Comparison of ENCODE assay signal across 10 cellular contexts in genomic region chr15:70141376-70142071, GRCh38. TPM values are rescaled to one million over a fixed set of nuclear protein-coding genes. Genes with fewer than 3 reads are reported as not detected.
A peak's percentile ranks its signal among the peaks of the same experiment; 100 is the strongest.
DNase-seq lines count a peak whose midpoint lies in the region; ATAC-seq, FAIRE-seq and TF ChIP-seq lines count a peak whose summit lies in the region.
"Had no signal": no experiment of that assay in that cellular context is flagged by ENCODE, and none has a peak within 500 bp of the region (broad histone marks: within the 10 kb centered on the region; RNA-seq: fewer than 3 reads in every experiment).

No MANE protein-coding gene starts in this region.

- H3K9me3 ChIP-seq in HepG2 (ENCODE audit: low read length) (no peaks in the 10 kb centered on the region), thyroid gland (no peaks in the 10 kb centered on the region)
- H3K9me3 ChIP-seq: tibial artery had no signal

- TF ChIP-seq CTCF in activated CD8-positive, alpha-beta T cell treated with anti-CD3 and anti-CD28 coated beads for 36 hours (IDR thresholded peaks at IDR 0.05): no peak
- TF ChIP-seq CTCF in HepG2 (CRISPR knock-in tag; IDR thresholded peaks at IDR 0.05): no peak
- no peak for TF ChIP-seq CTCF in thyroid gland (IDR thresholded peaks at IDR 0.05)

- TF ChIP-seq EP300 in HepG2 (IDR thresholded peaks at IDR 0.05; ENCODE audit: low read depth in 2 of 2, low read length in 2 of 2) (no peak), HepG2 (CRISPR knock-in tag; IDR thresholded peaks at IDR 0.05; ENCODE audit: borderline replicate concordance) (no peak)

- no peaks in the 10 kb centered on the region for H3K36me3 Mint-ChIP-seq in activated naive CD4-positive, alpha-beta T cell treated with anti-CD3 and anti-CD28 coated beads for 36 hours (ENCODE audit: low read depth)
- no peaks in the 10 kb centered on the region for H3K36me3 Mint-ChIP-seq in activated naive CD4-positive, alpha-beta T cell treated with anti-CD3 and anti-CD28 coated beads, Interleukin-2, amount 10 ng/mL, durations not matched to agents 7 days and 5 days
- H3K36me3 Mint-ChIP-seq in activated CD8-positive, alpha-beta T cell treated with anti-CD3 and anti-CD28 coated beads for 36 hours (ENCODE audit: low read depth): no peaks in the 10 kb centered on the region

- H3K27me3 ChIP-seq in HepG2 (ENCODE audit: control insufficient read depth in 1 of 2, insufficient read depth in 2 of 2, low read length in 2 of 2) (peaks cover 10 to 88% of the 10 kb centered on the region in 2 experiments), thyroid gland (no peaks in the 10 kb centered on the region)
- H3K27me3 ChIP-seq: tibial artery had no signal

- POLR2A ChIA-PET in activated CD8-positive, alpha-beta T cell treated with anti-CD3 and anti-CD28 coated beads for 36 hours (lab: Charles Lee): interaction anchor here (0.6 to 1.9 kb wide), 7 partner anchors 13 to 390 kb away, joined by 3 to 16 read pairs (median 3); no protein-coding TSS in a partner anchor
- POLR2A ChIA-PET in HepG2 (lab: Yijun Ruan, JAX): interaction anchor here (1.0 to 4.5 kb wide), 4 partner anchors 14 to 547 kb away, joined by 3 to 64 read pairs (median 5); partner anchors contain the start of gene TLE3

- peak overlapping the region; percentile 48 for H3K4me2 ChIP-seq in HepG2 (ENCODE audit: low read depth, low read length)

- H3K27ac Mint-ChIP-seq in activated naive CD4-positive, alpha-beta T cell treated with anti-CD3 and anti-CD28 coated beads for 36 hours: peak overlapping the region; percentile 61
- no peak overlapping the region for H3K27ac Mint-ChIP-seq in activated naive CD4-positive, alpha-beta T cell treated with anti-CD3 and anti-CD28 coated beads, Interleukin-2, amount 10 ng/mL, durations not matched to agents 7 days and 5 days
- peak overlapping the region; percentile 35 for H3K27ac Mint-ChIP-seq in activated CD8-positive, alpha-beta T cell treated with anti-CD3 and anti-CD28 coated beads for 36 hours

- FAIRE-seq in HepG2 (lab: Jason Lieb, UNC): no peak

- H3K79me2 ChIP-seq in HepG2 (ENCODE audit: insufficient read depth, low read length): no peaks in the 10 kb centered on the region

- intact Hi-C loops in activated naive CD4-positive, alpha-beta T cell treated with anti-CD3 and anti-CD28 coated beads for 36 hours (cut with micrococcal nuclease): loop anchor here (1.0 to 5.0 kb wide), 5 partner anchors 42 to 564 kb away; no protein-coding TSS in a partner anchor
- intact Hi-C loops in activated CD8-positive, alpha-beta T cell treated with anti-CD3 and anti-CD28 coated beads for 36 hours (cut with micrococcal nuclease): no loop called here
- intact Hi-C loops in HepG2 (cut with micrococcal nuclease; ENCODE audit: unreplicated experiment): loop anchor here (2.0 kb wide), 1 partner anchor 41 kb away; no protein-coding TSS in a partner anchor
- intact Hi-C loops in thyroid gland (cut with DNase I): no loop called here

- no TSS peak for BruUV-seq in HepG2 (replicated peaks; lab: Mats Ljungman, UMichigan)

- no peak for TF ChIP-seq RAD21 in HepG2 (CRISPR knock-in tag; IDR thresholded peaks at IDR 0.05)

- H3K9ac ChIP-seq in HepG2 (ENCODE audit: insufficient read depth, low read depth, low read length): no peak overlapping the region

- ATAC-seq in activated CD8-positive, alpha-beta T cell treated with anti-CD3 and anti-CD28 coated beads for 36 hours: peak; percentile 12
- ATAC-seq in HepG2 (no peak), GM18870 (IDR thresholded peaks at IDR 0.05; ENCODE audit: unreplicated experiment) (no peak)

- H3K27me3 Mint-ChIP-seq in activated naive CD4-positive, alpha-beta T cell treated with anti-CD3 and anti-CD28 coated beads for 36 hours (ENCODE audit: low read depth): peaks cover 3% of the 10 kb centered on the region
- peaks cover 49% of the 10 kb centered on the region for H3K27me3 Mint-ChIP-seq in activated naive CD4-positive, alpha-beta T cell treated with anti-CD3 and anti-CD28 coated beads, Interleukin-2, amount 10 ng/mL, durations not matched to agents 7 days and 5 days
- peaks cover 13% of the 10 kb centered on the region for H3K27me3 Mint-ChIP-seq in activated CD8-positive, alpha-beta T cell treated with anti-CD3 and anti-CD28 coated beads for 36 hours

- no peak overlapping the region for H2AFZ ChIP-seq in HepG2 (ENCODE audit: low read length)

- H3K4me1 Mint-ChIP-seq in activated naive CD4-positive, alpha-beta T cell treated with anti-CD3 and anti-CD28 coated beads for 36 hours (ENCODE audit: low read depth): peaks cover 34% of the 10 kb centered on the region
- peaks cover 19% of the 10 kb centered on the region for H3K4me1 Mint-ChIP-seq in activated naive CD4-positive, alpha-beta T cell treated with anti-CD3 and anti-CD28 coated beads, Interleukin-2, amount 10 ng/mL, durations not matched to agents 7 days and 5 days
- peaks cover 33% of the 10 kb centered on the region for H3K4me1 Mint-ChIP-seq in activated CD8-positive, alpha-beta T cell treated with anti-CD3 and anti-CD28 coated beads for 36 hours (ENCODE audit: low read depth)

- H3K4me3 ChIP-seq in HepG2 (replicated peaks in 1 of 3; ENCODE audit: insufficient read depth in 1 of 3, low read depth in 2 of 3, low read length in 3 of 3) (peak overlapping the region in 2 of 3 experiments; percentile 0 to 14; a peak in 2 of 6 replicates), thyroid gland (replicated peaks in 1 of 3) (peak overlapping the region in 1 of 3 donors; percentile 2)
- H3K4me3 ChIP-seq: dorsolateral prefrontal cortex had no signal

- DNase-seq in activated naive CD4-positive, alpha-beta T cell treated with anti-CD3 and anti-CD28 coated beads for 36 hours: peak; percentile 16
- no peak for DNase-seq in activated naive CD4-positive, alpha-beta T cell treated with anti-CD3 and anti-CD28 coated beads, Interleukin-2, amount 10 ng/mL, durations not matched to agents 7 days and 5 days
- peak; percentile 14 for DNase-seq in activated CD8-positive, alpha-beta T cell treated with anti-CD3 and anti-CD28 coated beads for 36 hours
- DNase-seq in HepG2 (ENCODE audit: low spot score) (no peak), thyroid gland (peak in 1 of 2 donors; percentile 31), ureter (ENCODE audit: low spot score) (no peak), NOMO-1 treated with dmso at 0.1 percent for 144 hours (lab: John Stamatoyannopoulos, UW; ENCODE audit: unreplicated experiment) (no peak)
- DNase-seq: dorsolateral prefrontal cortex, tibial artery had no signal

- in situ Hi-C loops in HepG2 (cut with HindIII; ENCODE audit: extremely low pct_ligation_motif_present, low pct_unique_long_range_greater_than_20kb): loop anchor here (25.0 kb wide), 1 partner anchor 554 kb away; no protein-coding TSS in a partner anchor

- H3K27ac ChIP-seq in HepG2 (ENCODE audit: extremely low read length, insufficient read depth, low read length) (no peak overlapping the region), thyroid gland (peak overlapping the region in 2 of 3 donors; percentile 58 to 66)
- H3K27ac ChIP-seq: dorsolateral prefrontal cortex, tibial artery had no signal

- WGBS in HepG2 (ENCODE audit: low lambda C conversion rate): 78% methylated on average over 9 of the region's 10 CpGs
- WGBS in thyroid gland, 2 donors: 90 to 91% methylated on average over 9 to 10 of the region's 10 CpGs

- H3K9me3 Mint-ChIP-seq in activated naive CD4-positive, alpha-beta T cell treated with anti-CD3 and anti-CD28 coated beads for 36 hours: no peaks in the 10 kb centered on the region
- H3K9me3 Mint-ChIP-seq in activated naive CD4-positive, alpha-beta T cell treated with anti-CD3 and anti-CD28 coated beads, Interleukin-2, amount 10 ng/mL, durations not matched to agents 7 days and 5 days: no peaks in the 10 kb centered on the region
- H3K9me3 Mint-ChIP-seq in activated CD8-positive, alpha-beta T cell treated with anti-CD3 and anti-CD28 coated beads for 36 hours: no peaks in the 10 kb centered on the region

- H3K36me3 ChIP-seq in HepG2 (replicated peaks in 1 of 2; ENCODE audit: control insufficient read depth in 1 of 2, insufficient read depth in 2 of 2, low read length in 2 of 2): no peaks in the 10 kb centered on the region
- H3K36me3 ChIP-seq in thyroid gland: no peaks in the 10 kb centered on the region
- H3K36me3 ChIP-seq: tibial artery had no signal

- peaks cover 43% of the 10 kb centered on the region for H4K20me1 ChIP-seq in HepG2 (ENCODE audit: insufficient read depth, low read length)

- H3K4me1 ChIP-seq in HepG2 (ENCODE audit: insufficient read depth, low read length): peaks cover 23% of the 10 kb centered on the region
- H3K4me1 ChIP-seq in thyroid gland: peaks cover 34 to 41% of the 10 kb centered on the region in 2 donors

- TF ChIP-seq POLR2A in HepG2 (IDR thresholded peaks at IDR 0.05; ENCODE audit: insufficient read depth in 1 of 2, low read depth in 2 of 2, low read length in 2 of 2) (no peak), thyroid gland (IDR thresholded peaks at IDR 0.05) (no peak)

- H3K4me3 Mint-ChIP-seq in activated naive CD4-positive, alpha-beta T cell treated with anti-CD3 and anti-CD28 coated beads for 36 hours: no peak overlapping the region
- no peak overlapping the region for H3K4me3 Mint-ChIP-seq in activated naive CD4-positive, alpha-beta T cell treated with anti-CD3 and anti-CD28 coated beads, Interleukin-2, amount 10 ng/mL, durations not matched to agents 7 days and 5 days
- no peak overlapping the region for H3K4me3 Mint-ChIP-seq in activated CD8-positive, alpha-beta T cell treated with anti-CD3 and anti-CD28 coated beads for 36 hours

- CTCF ChIA-PET in activated naive CD4-positive, alpha-beta T cell treated with anti-CD3 and anti-CD28 coated beads for 36 hours (lab: Charles Lee): interaction anchor here (0.8 to 1.3 kb wide), 4 partner anchors 41 to 430 kb away, joined by 3 to 4 read pairs (median 3); no protein-coding TSS in a partner anchor
- CTCF ChIA-PET in activated naive CD4-positive, alpha-beta T cell treated with anti-CD3 and anti-CD28 coated beads, Interleukin-2, amount 10 ng/mL, durations not matched to agents 7 days and 5 days (lab: Charles Lee): no interaction called here
- CTCF ChIA-PET in activated CD8-positive, alpha-beta T cell treated with anti-CD3 and anti-CD28 coated beads for 36 hours (lab: Charles Lee): interaction anchor here (1.0 to 2.9 kb wide), 3 partner anchors 11 to 346 kb away, joined by 3 to 13 read pairs (median 3); no protein-coding TSS in a partner anchor
- CTCF ChIA-PET in HepG2 (lab: Yijun Ruan, JAX; ENCODE audit: low intra/inter-chr PET ratio, low total read pairs): no interaction called here

RNA-seq across cellular contexts. Expression of gene TLE3, which starts 43.8 kb away (rescaled TPM):
- total RNA-seq in activated naive CD4-positive, alpha-beta T cell treated with anti-CD3 and anti-CD28 coated beads for 36 hours: 100 to 1,000 TPM; 105 to 109 TPM
- total RNA-seq in activated CD8-positive, alpha-beta T cell treated with anti-CD3 and anti-CD28 coated beads for 36 hours: 10 to 100 TPM; 48.4 to 64.2 TPM
- total RNA-seq in HepG2 (2016; rRNA removed; fragmentation: Illumina TruSeq; extraction: Trizol): 11.9 TPM in 2 replicates
- 4.3 and 4.6 TPM in 2 replicates for total RNA-seq in HepG2 (2016; cell fraction: cytosol; rRNA removed; fragmentation: Illumina TruSeq; extraction: Trizol; ENCODE audit: low read depth)
- total RNA-seq in HepG2 (2016; cell fraction: insoluble cytoplasmic fraction; rRNA removed; fragmentation: Illumina TruSeq; extraction: Trizol): 11.3 and 13.4 TPM in 2 replicates
- total RNA-seq in HepG2 (2016; cell fraction: membrane; rRNA removed; fragmentation: Illumina TruSeq; extraction: Trizol): 6.8 and 8.2 TPM in 2 replicates
- total RNA-seq in HepG2 (2016; cell fraction: nucleus; rRNA removed; fragmentation: Illumina TruSeq; extraction: Trizol): 17.8 and 18.8 TPM in 2 replicates
- 10.8 and 13.8 TPM in 2 replicates for polyA plus RNA-seq in HepG2 (2011; rRNA removed)
- polyA plus RNA-seq in HepG2 (2011; cell fraction: cytosol; rRNA removed): 7.1 and 8.6 TPM in 2 replicates
- polyA plus RNA-seq in HepG2 (2011; cell fraction: nucleus; rRNA removed): 48.8 and 69.4 TPM in 2 replicates
- polyA plus RNA-seq in HepG2 (2012): 21.9 and 27.0 TPM in 2 replicates
- polyA plus RNA-seq in HepG2 (2016; cell fraction: cytosol; fragmentation: Illumina TruSeq; extraction: Trizol; ENCODE audit: low read depth): 0.89 and 1.1 TPM in 2 replicates
- polyA plus RNA-seq in HepG2 (2016; cell fraction: insoluble cytoplasmic fraction; fragmentation: Illumina TruSeq; extraction: Trizol; ENCODE audit: low read depth): 11.5 and 15.8 TPM in 2 replicates
- polyA plus RNA-seq in HepG2 (2016; cell fraction: membrane; fragmentation: Illumina TruSeq; extraction: Trizol; ENCODE audit: low read depth): 2.4 and 4.2 TPM in 2 replicates
- polyA plus RNA-seq in HepG2 (2016; cell fraction: nucleus; fragmentation: Illumina TruSeq; extraction: Trizol; ENCODE audit: insufficient read depth, low read depth): 22.7 and 23.0 TPM in 2 replicates
- polyA minus RNA-seq in HepG2 (2011; rRNA and poly(A)+ RNA removed; ENCODE audit: low replicate concordance): 51.1 and 121 TPM in 2 replicates
- polyA minus RNA-seq in HepG2 (2011; cell fraction: cytosol; rRNA and poly(A)+ RNA removed): 16.1 and 16.6 TPM in 2 replicates
- 57.1 and 60.3 TPM in 2 replicates for polyA minus RNA-seq in HepG2 (2011; cell fraction: nucleus; rRNA and poly(A)+ RNA removed)
- 100 to 1,000 TPM in 1 of 4 donors, 10 to 100 TPM in 3; 39.1 to 275 (median 71.6) TPM for total RNA-seq in thyroid gland
- 37.8 TPM for total RNA-seq in ureter

Comparison
In these comparisons a context has a peak if more than half of its experiments do, and no peak if none do; other contexts are left out.
1. DNase-seq: peak in activated naive CD4-positive, alpha-beta T cell treated with anti-CD3 and anti-CD28 coated beads for 36 hours (single experiment) and activated CD8-positive, alpha-beta T cell treated with anti-CD3 and anti-CD28 coated beads for 36 hours (single experiment); none in activated naive CD4-positive, alpha-beta T cell treated with anti-CD3 and anti-CD28 coated beads, Interleukin-2, amount 10 ng/mL, durations not matched to agents 7 days and 5 days (single experiment), HepG2 (single experiment), ureter (single experiment) and NOMO-1 treated with dmso at 0.1 percent for 144 hours (single experiment).
2. CTCF ChIA-PET loops: an anchor here in activated naive CD4-positive, alpha-beta T cell treated with anti-CD3 and anti-CD28 coated beads for 36 hours (0.8 to 1.3 kb wide) and activated CD8-positive, alpha-beta T cell treated with anti-CD3 and anti-CD28 coated beads for 36 hours (1.0 to 2.9 kb wide); none called in activated naive CD4-positive, alpha-beta T cell treated with anti-CD3 and anti-CD28 coated beads, Interleukin-2, amount 10 ng/mL, durations not matched to agents 7 days and 5 days and HepG2.
3. intact Hi-C loops: an anchor here in activated naive CD4-positive, alpha-beta T cell treated with anti-CD3 and anti-CD28 coated beads for 36 hours (1.0 to 5.0 kb wide) and HepG2 (2.0 kb wide); none called in activated CD8-positive, alpha-beta T cell treated with anti-CD3 and anti-CD28 coated beads for 36 hours and thyroid gland.